Comparison of ENCODE assay signal across 10 cellular contexts in the genomic region with DNA sequence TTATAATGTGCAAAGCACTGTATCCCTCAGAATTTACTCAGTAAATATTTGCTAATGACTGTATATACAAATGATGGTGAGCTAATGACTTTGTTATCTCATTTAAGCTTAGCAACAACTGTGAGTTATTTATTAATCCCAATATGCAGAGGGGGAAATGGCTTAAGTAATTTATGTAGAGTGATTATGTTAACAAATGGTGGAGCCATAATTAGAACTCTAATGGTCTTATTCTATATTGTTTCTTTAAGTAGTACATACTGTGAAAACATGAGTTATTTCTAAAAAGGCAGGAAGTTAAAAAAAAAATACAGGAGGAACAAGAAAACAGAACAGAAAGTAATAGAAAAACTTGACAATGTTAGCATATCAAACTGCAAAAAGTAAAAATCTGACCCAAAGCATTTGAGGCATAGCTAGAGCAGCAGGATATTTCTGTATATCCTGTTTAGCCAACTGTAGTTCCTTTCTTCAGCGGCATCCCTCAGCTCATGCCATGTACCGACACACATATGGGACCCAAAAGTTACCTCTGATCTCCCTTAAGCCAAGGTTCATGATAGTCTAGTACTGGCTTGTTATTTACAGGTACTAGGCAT.
A peak's percentile ranks its signal among the peaks of the same experiment; 100 is the strongest.
DNase-seq lines count a peak whose midpoint lies in the region; ATAC-seq and FAIRE-seq lines count a peak whose summit lies in the region.
"Had no signal": no experiment of that assay in that cellular context is flagged by ENCODE, and none has a peak within 500 bp of the region (broad histone marks: within the 10 kb centered on the region; RNA-seq: fewer than 3 reads in every experiment).

No MANE protein-coding gene starts in this region.

- H3K36me3 Mint-ChIP-seq in activated T-cell treated with anti-CD3 and anti-CD28 coated beads, Interleukin-2, amount 50 U/mL, for 72 hours (ENCODE audit: insufficient read depth in 2 of 2): no peaks in the 10 kb centered on the region
- no peaks in the 10 kb centered on the region for H3K36me3 Mint-ChIP-seq in activated CD4-positive, alpha-beta memory T cell treated with anti-CD3 and anti-CD28 coated beads for 36 hours

- intact Hi-C loops in activated CD4-positive, alpha-beta memory T cell treated with anti-CD3 and anti-CD28 coated beads for 36 hours (cut with micrococcal nuclease): no loop called here
- intact Hi-C loops in posterior vena cava (cut with DNase I): loop anchor here in 1 of 2 donors (5.0 kb wide), 1 partner anchor 569 kb away; no protein-coding TSS in a partner anchor

- H3K4me1 ChIP-seq in small intestine (ENCODE audit: control insufficient read depth in 2 of 2, insufficient read depth in 1 of 2, low read depth in 1 of 2, low read length in 1 of 2): peaks cover 0 to 5% of the 10 kb centered on the region in 2 donors

- peak overlapping the region; percentile 11 to 75 for H3K27ac ChIP-seq in small intestine (ENCODE audit: low read depth in 1 of 2, low read length in 1 of 2)

- peak overlapping the region; percentile 39 to 60 for H3K4me3 Mint-ChIP-seq in activated T-cell treated with anti-CD3 and anti-CD28 coated beads, Interleukin-2, amount 50 U/mL, for 72 hours
- peak overlapping the region; percentile 18 for H3K4me3 Mint-ChIP-seq in activated CD4-positive, alpha-beta memory T cell treated with anti-CD3 and anti-CD28 coated beads for 36 hours

- H3K27me3 ChIP-seq in small intestine (ENCODE audit: control insufficient read depth in 2 of 2, insufficient read depth in 2 of 2, low read length in 2 of 2): no peaks in the 10 kb centered on the region

- H3K9me3 Mint-ChIP-seq in activated T-cell treated with anti-CD3 and anti-CD28 coated beads, Interleukin-2, amount 50 U/mL, for 72 hours: no peaks in the 10 kb centered on the region
- no peaks in the 10 kb centered on the region for H3K9me3 Mint-ChIP-seq in activated CD4-positive, alpha-beta memory T cell treated with anti-CD3 and anti-CD28 coated beads for 36 hours

- peak overlapping the region; percentile 45 for H3K27ac Mint-ChIP-seq in activated T-cell treated with anti-CD3 and anti-CD28 coated beads, Interleukin-2, amount 50 U/mL, for 72 hours
- H3K27ac Mint-ChIP-seq in activated CD4-positive, alpha-beta memory T cell treated with anti-CD3 and anti-CD28 coated beads for 36 hours: no peak overlapping the region

- POLR2A ChIA-PET in activated CD4-positive, alpha-beta memory T cell treated with anti-CD3 and anti-CD28 coated beads for 36 hours (lab: Charles Lee): no interaction called here

- WGBS in small intestine, 3 donors: 44 to 74% (median 69%) methylated on average over 2 of the region's 2 CpGs

- peaks cover 12% of the 10 kb centered on the region for H3K4me1 Mint-ChIP-seq in activated T-cell treated with anti-CD3 and anti-CD28 coated beads, Interleukin-2, amount 50 U/mL, for 72 hours (ENCODE audit: low read depth)
- peaks cover 17% of the 10 kb centered on the region for H3K4me1 Mint-ChIP-seq in activated CD4-positive, alpha-beta memory T cell treated with anti-CD3 and anti-CD28 coated beads for 36 hours (ENCODE audit: low read depth)

- DNase-seq in activated T-cell treated with anti-CD3 and anti-CD28 coated beads, Interleukin-2, amount 50 U/mL, for 72 hours: no peak
- DNase-seq in activated T-cell treated with anti-CD3 and anti-CD28 coated beads for 4 hours (no peak), small intestine (peak; percentile 49), posterior vena cava (ENCODE audit: low spot score) (no peak), NCI-H1105 treated with DMSO at 0.1 percent for 48 hours (lab: John Stamatoyannopoulos, UW) (no peak)
- DNase-seq in activated CD4-positive, alpha-beta memory T cell treated with anti-CD3 and anti-CD28 coated beads for 36 hours: no peak
- no peak for DNase-seq in stimulated activated CD4-positive, alpha-beta T cell treated with anti-CD3 and anti-CD28 coated beads, Interleukin-2, amount 100 ng/mL, for 48 hours
- DNase-seq: DND-41, left cardiac atrium had no signal

- H3K27me3 Mint-ChIP-seq in activated T-cell treated with anti-CD3 and anti-CD28 coated beads, Interleukin-2, amount 50 U/mL, for 72 hours (ENCODE audit: low read depth): no peaks in the 10 kb centered on the region
- no peaks in the 10 kb centered on the region for H3K27me3 Mint-ChIP-seq in activated CD4-positive, alpha-beta memory T cell treated with anti-CD3 and anti-CD28 coated beads for 36 hours

- no peaks in the 10 kb centered on the region for H3K9me3 ChIP-seq in small intestine (ENCODE audit: control insufficient read depth, low read depth)

- FAIRE-seq in small intestine (lab: Jason Lieb, UNC): no peak

- no peaks in the 10 kb centered on the region for H3K36me3 ChIP-seq in small intestine (ENCODE audit: control insufficient read depth in 2 of 2, insufficient read depth in 2 of 2, low read length in 2 of 2)

- CTCF ChIA-PET in activated CD4-positive, alpha-beta memory T cell treated with anti-CD3 and anti-CD28 coated beads for 36 hours (lab: Charles Lee): interaction anchor here (0.6 to 1.4 kb wide), 4 partner anchors 95 to 201 kb away, joined by 3 to 4 read pairs (median 3); no protein-coding TSS in a partner anchor

- no peak overlapping the region for H3K4me3 ChIP-seq in small intestine (ENCODE audit: low read depth in 1 of 2, low read length in 2 of 2)

- no peak for ATAC-seq in activated T-cell treated with anti-CD3 and anti-CD28 coated beads, Interleukin-2, amount 50 U/mL, for 72 hours (replicated peaks in 1 of 2)
- ATAC-seq in HG03103 (IDR thresholded peaks at IDR 0.05; ENCODE audit: low read depth, unreplicated experiment): peak; percentile 61
